20 cellular contexts compared by ENCODE assay signal in the genomic region with DNA sequence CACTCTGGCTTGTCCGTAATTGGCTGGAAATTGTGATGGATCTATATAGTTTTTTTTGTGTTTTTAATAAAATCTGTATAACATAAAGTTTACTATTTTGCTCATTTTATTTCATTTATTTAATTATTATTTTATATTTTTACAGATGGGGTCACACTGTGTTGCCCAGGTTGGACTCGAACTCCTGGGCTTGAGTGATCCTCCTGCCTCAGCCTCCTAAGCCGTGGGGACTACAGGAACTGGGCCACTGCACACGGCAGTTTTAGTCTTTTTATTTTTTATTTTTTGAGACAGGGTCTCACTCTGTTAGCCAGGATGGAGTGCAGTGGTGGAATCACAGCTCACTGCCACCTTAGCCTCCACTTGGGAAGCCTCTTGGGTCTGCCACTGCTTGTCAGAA. TPM values are rescaled to one million over a fixed set of nuclear protein-coding genes. Genes with fewer than 3 reads are reported as not detected.
DNase-seq lines count a peak whose midpoint lies in the region; ATAC-seq and TF ChIP-seq lines count a peak whose summit lies in the region.
"Had no signal": no experiment of that assay in that cellular context is flagged by ENCODE, and none has a peak within 500 bp of the region (broad histone marks: within the 10 kb centered on the region; RNA-seq: fewer than 3 reads in every experiment).

No MANE protein-coding gene starts in this region.

- no peaks in the 10 kb centered on the region for H3K9me2 ChIP-seq in GM23338 (ENCODE audit: insufficient read depth)

- H2AFZ ChIP-seq in GM23338, result no peak overlapping the region
- H2AFZ ChIP-seq in mammary epithelial cell (ENCODE audit: low read depth, low read length), result no peak overlapping the region

- H3K27me3 ChIP-seq in GM23338 (ENCODE audit: insufficient read depth) (no peaks in the 10 kb centered on the region), HUES64 (ENCODE audit: insufficient read depth, low read length) (no peaks in the 10 kb centered on the region), endodermal cell (ENCODE audit: control insufficient read depth, insufficient read depth, low read length, poor library complexity, severe bottlenecking) (no peaks in the 10 kb centered on the region), mammary epithelial cell (ENCODE audit: insufficient read depth, low read length) (no peaks in the 10 kb centered on the region)
- H3K27me3 ChIP-seq: BE2C had no signal

- H3K4me1 ChIP-seq in GM23338 (ENCODE audit: insufficient read depth) (peaks cover 20% of the 10 kb centered on the region), HUES64 (ENCODE audit: insufficient read depth, low read length) (peaks cover 26% of the 10 kb centered on the region), endodermal cell (ENCODE audit: control insufficient read depth, insufficient read depth, low read length) (no peaks in the 10 kb centered on the region), mammary epithelial cell (ENCODE audit: insufficient read depth, low read length) (no peaks in the 10 kb centered on the region)
- H3K4me1 ChIP-seq: BE2C had no signal

- peaks cover 6% of the 10 kb centered on the region; the same call in 1 of the 3 replicates for H3K9me3 Mint-ChIP-seq in GM23338
- H3K9me3 Mint-ChIP-seq in endodermal cell, result peaks cover 4% of the 10 kb centered on the region
- H3K9me3 Mint-ChIP-seq in stimulated activated effector memory CD8-positive, alpha-beta T cell treated with anti-CD3 and anti-CD28 coated beads, Interleukin-12 subunit alpha, Interleukin-12 subunit beta, amount 100 ng/mL, for 72 hours, result no peaks in the 10 kb centered on the region

- no TSS peak for BruUV-seq in mammary epithelial cell (replicated peaks; lab: Mats Ljungman, UMichigan)

- intact Hi-C loops in mammary epithelial cell (cut with micrococcal nuclease), result no loop called here

- H3K27ac ChIP-seq in GM23338 (ENCODE audit: low read depth) (peak overlapping the region; percentile 92), HUES64 (ENCODE audit: low read depth, low read length) (peak overlapping the region; percentile 88; the same call in 1 of the 2 replicates), endodermal cell (ENCODE audit: low read depth, low read length) (no peak overlapping the region), mammary epithelial cell (ENCODE audit: insufficient read depth, low read depth, low read length) (no peak overlapping the region)

- H3K9ac ChIP-seq in HUES64 (ENCODE audit: low read depth, low read length), result no peak overlapping the region
- H3K9ac ChIP-seq in endodermal cell (ENCODE audit: extremely low read depth, low read length, poor library complexity, severe bottlenecking), result no peak overlapping the region
- no peak overlapping the region for H3K9ac ChIP-seq in mammary epithelial cell (ENCODE audit: insufficient read depth, low read length)

- no peak for TF ChIP-seq CTCF in GM23338 (conservative IDR thresholded peaks at IDR 0.05; ENCODE audit: low read depth in 2 of 2)
- TF ChIP-seq CTCF in endodermal cell (conservative IDR thresholded peaks at IDR 0.05), result no peak
- no peak for TF ChIP-seq CTCF in mammary epithelial cell (conservative IDR thresholded peaks at IDR 0.05 in 1 of 2, IDR thresholded peaks at IDR 0.05 in 1 of 2; ENCODE audit: extremely low read depth in 1 of 2, insufficient read depth in 1 of 2, low read depth in 1 of 2, low read length in 2 of 2)

- no peak for DNase-seq in GM23338 (ENCODE audit: low spot score)
- no peak for DNase-seq in endodermal cell
- DNase-seq in OCI-M2 (lab: John Stamatoyannopoulos, UW; ENCODE audit: unreplicated experiment), result no peak
- DNase-seq in stimulated activated naive CD8-positive, alpha-beta T cell treated with anti-CD3 and anti-CD28 coated beads, Interleukin-15, Interleukin-2, amounts not matched to agents 100 U/mL and 50 U/mL, for 24 hours, result no peak
- no peak for DNase-seq in mammary epithelial cell
- no peak for DNase-seq in stimulated activated effector memory CD8-positive, alpha-beta T cell treated with anti-CD3 and anti-CD28 coated beads, Interleukin-12 subunit alpha, Interleukin-12 subunit beta, amount 100 ng/mL, for 72 hours (ENCODE audit: low spot score in 2 of 2)
- DNase-seq: ACHN; BE2C; C1 segment of cervical spinal cord; CD4-positive, CD25-positive, alpha-beta regulatory T cell; CD8-positive, alpha-beta memory T cell; COR-L47; DMS 273 treated with DMSO at 0.1 percent for 48 hours; DMS53; DND-41; EL; IMR-90 had no signal

- H3K79me2 ChIP-seq in GM23338 (replicated peaks; ENCODE audit: insufficient read depth) (peaks cover 12% of the 10 kb centered on the region; the same call in 1 of the 2 replicates), mammary epithelial cell (ENCODE audit: insufficient read depth, low read length) (no peaks in the 10 kb centered on the region)

- H3K27ac Mint-ChIP-seq in GM23338, result peak overlapping the region; percentile 86
- peak overlapping the region; percentile 80 for H3K27ac Mint-ChIP-seq in endodermal cell
- H3K27ac Mint-ChIP-seq in stimulated activated effector memory CD8-positive, alpha-beta T cell treated with anti-CD3 and anti-CD28 coated beads, Interleukin-12 subunit alpha, Interleukin-12 subunit beta, amount 100 ng/mL, for 72 hours, result no peak overlapping the region
- H3K27ac Mint-ChIP-seq: CD4-positive, CD25-positive, alpha-beta regulatory T cell had no signal

- H3K4me2 ChIP-seq in GM23338, result 0 out of 2 replicates have a peak overlapping the region, but pooled peaks have one; percentile 19
- H3K4me2 ChIP-seq in mammary epithelial cell (ENCODE audit: insufficient read depth, low read depth, low read length), result no peak overlapping the region

- in situ Hi-C loops in mammary epithelial cell (cut with MboI; ENCODE audit: low sequenced_read_pairs in 2 of 2), result no loop called here

- no peaks in the 10 kb centered on the region for H3K36me3 ChIP-seq in GM23338 (ENCODE audit: insufficient read depth)
- peaks cover 6% of the 10 kb centered on the region for H3K36me3 ChIP-seq in HUES64 (ENCODE audit: insufficient read depth, low read length)
- peaks cover 34% of the 10 kb centered on the region for H3K36me3 ChIP-seq in endodermal cell (ENCODE audit: control insufficient read depth, insufficient read depth, low read length)
- H3K36me3 ChIP-seq in mammary epithelial cell (ENCODE audit: insufficient read depth, low read length), result peaks cover 5% of the 10 kb centered on the region
- H3K36me3 ChIP-seq: BE2C had no signal

- CTCF ChIA-PET in mammary epithelial cell (lab: Charles Lee; ENCODE audit: low non-redundant PET), result no interaction called here

- H3K36me3 Mint-ChIP-seq in GM23338 (ENCODE audit: low read depth), result peaks cover 21% of the 10 kb centered on the region
- peaks cover 50% of the 10 kb centered on the region for H3K36me3 Mint-ChIP-seq in endodermal cell (ENCODE audit: low read depth)
- peaks cover 4% of the 10 kb centered on the region for H3K36me3 Mint-ChIP-seq in stimulated activated effector memory CD8-positive, alpha-beta T cell treated with anti-CD3 and anti-CD28 coated beads, Interleukin-12 subunit alpha, Interleukin-12 subunit beta, amount 100 ng/mL, for 72 hours

- H3K4me1 Mint-ChIP-seq in GM23338 (peaks cover 32% of the 10 kb centered on the region), endodermal cell (peaks cover 8% of the 10 kb centered on the region)
- H3K4me1 Mint-ChIP-seq in stimulated activated effector memory CD8-positive, alpha-beta T cell treated with anti-CD3 and anti-CD28 coated beads, Interleukin-12 subunit alpha, Interleukin-12 subunit beta, amount 100 ng/mL, for 72 hours, result no peaks in the 10 kb centered on the region
- H3K4me1 Mint-ChIP-seq: CD4-positive, CD25-positive, alpha-beta regulatory T cell; CD8-positive, alpha-beta memory T cell had no signal

- no peaks in the 10 kb centered on the region for H3K9me3 ChIP-seq in HUES64 (ENCODE audit: insufficient read depth, low read depth, low read length)
- peaks cover 4% of the 10 kb centered on the region for H3K9me3 ChIP-seq in endodermal cell (ENCODE audit: control insufficient read depth, low read length)
- H3K9me3 ChIP-seq in mammary epithelial cell (replicated peaks; ENCODE audit: insufficient read depth, low read length), result no peaks in the 10 kb centered on the region
- H3K9me3 ChIP-seq: BE2C had no signal

- dilution Hi-C loops in mammary epithelial cell (cut with HindIII; ENCODE audit: low sequenced_read_pairs), result no loop called here

- H3K27me3 Mint-ChIP-seq in GM23338 (ENCODE audit: insufficient read depth, low read depth, poor library complexity), result no peaks in the 10 kb centered on the region
- H3K27me3 Mint-ChIP-seq in endodermal cell (ENCODE audit: insufficient read depth), result no peaks in the 10 kb centered on the region
- H3K27me3 Mint-ChIP-seq: CD4-positive, CD25-positive, alpha-beta regulatory T cell; CD8-positive, alpha-beta memory T cell had no signal

- no peaks in the 10 kb centered on the region for H3F3A ChIP-seq in GM23338 (replicated peaks; ENCODE audit: low read depth)

- WGBS in HUES64, result 83% methylated on average over 3 of the region's 4 CpGs
- 80 to 87% methylated on average over 2 to 3 of the region's 4 CpGs for WGBS in endodermal cell (ENCODE audit: insufficient coverage in 1 of 2, insufficient read length in 1 of 2), 2 experiments
- WGBS in mammary epithelial cell (ENCODE audit: low coverage, missing lambda C conversion rate), result 100% methylated on average over 4 of the region's 4 CpGs

- no peak overlapping the region for H3K4me3 ChIP-seq in GM23338
- no peak overlapping the region for H3K4me3 ChIP-seq in HUES64 (ENCODE audit: low read length)
- H3K4me3 ChIP-seq in endodermal cell (ENCODE audit: low read length), result no peak overlapping the region
- H3K4me3 ChIP-seq in mammary epithelial cell (replicated peaks in 1 of 3; ENCODE audit: insufficient read depth in 1 of 3, low read depth in 2 of 3, low read length in 3 of 3), result no peak overlapping the region
- H3K4me3 ChIP-seq: K562 had no signal

- H4K20me1 ChIP-seq in GM23338 (replicated peaks; ENCODE audit: insufficient read depth) (no peaks in the 10 kb centered on the region), mammary epithelial cell (ENCODE audit: insufficient read depth, low read length) (no peaks in the 10 kb centered on the region)

- peak; percentile 30 for ATAC-seq in GM23338
- no peak for ATAC-seq in stimulated activated naive CD8-positive, alpha-beta T cell treated with anti-CD3 and anti-CD28 coated beads, Interleukin-15, Interleukin-2, amounts not matched to agents 100 U/mL and 50 U/mL, for 24 hours
- ATAC-seq in stimulated activated effector memory CD8-positive, alpha-beta T cell treated with anti-CD3 and anti-CD28 coated beads, Interleukin-12 subunit alpha, Interleukin-12 subunit beta, amount 100 ng/mL, for 72 hours, result no peak
- ATAC-seq: HCT116, K562 had no signal

- H3K4me3 Mint-ChIP-seq in GM23338 (no peak overlapping the region), endodermal cell (no peak overlapping the region)
- H3K4me3 Mint-ChIP-seq in stimulated activated effector memory CD8-positive, alpha-beta T cell treated with anti-CD3 and anti-CD28 coated beads, Interleukin-12 subunit alpha, Interleukin-12 subunit beta, amount 100 ng/mL, for 72 hours, result no peak overlapping the region
- H3K4me3 Mint-ChIP-seq: CD4-positive, CD25-positive, alpha-beta regulatory T cell had no signal

RNA-seq across cellular contexts. Expression of gene PCCA, which starts 58.9 kb away (rescaled TPM):
- total RNA-seq in GM23338 (2014; rRNA removed; shearing (Covaris generic)), result 46.6 and 75.7 TPM in 2 replicates
- polyA plus RNA-seq in GM23338 (2016; fragmentation: Nextera tagmentation; extraction: Ambion mirVana) (35.3 and 41.9 TPM in 2 replicates), mammary epithelial cell (4.9 TPM)
- polyA plus RNA-seq in HUES64 (2013, experiment 1 of 2), result 39.1 TPM
- 38.2 TPM for polyA plus RNA-seq in HUES64 (2013, experiment 2 of 2)
- total RNA-seq in endodermal cell (10 to 100 TPM; 60.2 to 67.2 TPM), mammary epithelial cell (10 to 100 TPM; 16.9 to 31.5 TPM)
- polyA plus RNA-seq in endodermal cell (2013, experiment 1 of 2), result 57.6 TPM
- 59.6 TPM for polyA plus RNA-seq in endodermal cell (2013, experiment 2 of 2)
- polyA minus RNA-seq in mammary epithelial cell, result 10.7 TPM

Comparison
In these comparisons a context has a peak if more than half of its experiments do, and no peak if none do; other contexts are left out.
1. H3K27ac ChIP-seq: peak in GM23338 (single experiment) and HUES64 (single experiment); none in endodermal cell (single experiment) and mammary epithelial cell (single experiment).